Comparison of ENCODE assay signal across 2 cellular contexts in the genomic region with DNA sequence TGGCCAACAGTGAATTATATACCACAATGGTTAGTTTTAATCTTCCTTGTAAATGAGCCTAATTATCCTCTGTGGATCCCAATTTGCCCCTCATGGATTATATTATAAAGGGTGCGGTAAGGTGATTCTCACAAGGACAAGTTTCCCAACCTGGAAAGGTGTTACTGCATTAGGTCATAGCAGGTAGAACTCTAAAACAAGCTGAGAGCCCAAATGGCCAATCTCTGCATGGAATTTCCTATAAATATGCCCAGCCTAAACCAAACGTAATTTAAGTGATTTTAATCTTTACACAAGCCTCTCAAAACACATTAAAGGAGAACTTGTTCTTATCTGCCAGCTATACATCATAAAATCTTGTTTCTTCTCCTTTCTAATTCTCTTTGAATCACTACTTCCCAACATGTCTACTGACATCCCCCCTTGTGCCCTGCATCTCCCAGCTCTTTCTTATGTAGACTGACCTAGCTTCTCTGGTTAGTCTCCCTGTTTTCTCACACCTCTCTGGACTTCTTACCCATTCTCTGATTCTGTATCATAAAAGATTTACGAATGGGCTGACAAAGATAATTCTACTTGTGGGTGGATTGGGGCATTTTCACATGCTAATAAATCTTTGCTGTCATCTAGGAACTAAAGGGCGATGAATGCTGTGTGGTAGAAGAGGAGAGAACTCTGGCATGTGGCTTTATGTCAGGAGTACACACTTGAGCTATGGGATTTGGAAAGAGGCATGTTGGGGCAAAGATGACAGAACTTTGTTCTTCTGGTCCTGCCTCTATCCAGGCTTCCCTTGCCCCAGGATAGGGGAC.
A peak's percentile ranks its signal among the peaks of the same experiment; 100 is the strongest.
TF ChIP-seq lines count a peak whose summit lies in the region.

No MANE protein-coding gene starts in this region.

TF ChIP-seq in HEK293, 187 proteins besides CTCF, POLR2A, EP300 and RAD21 (continued from another document and continues in another):
- TF ChIP-seq, protein P1, sequence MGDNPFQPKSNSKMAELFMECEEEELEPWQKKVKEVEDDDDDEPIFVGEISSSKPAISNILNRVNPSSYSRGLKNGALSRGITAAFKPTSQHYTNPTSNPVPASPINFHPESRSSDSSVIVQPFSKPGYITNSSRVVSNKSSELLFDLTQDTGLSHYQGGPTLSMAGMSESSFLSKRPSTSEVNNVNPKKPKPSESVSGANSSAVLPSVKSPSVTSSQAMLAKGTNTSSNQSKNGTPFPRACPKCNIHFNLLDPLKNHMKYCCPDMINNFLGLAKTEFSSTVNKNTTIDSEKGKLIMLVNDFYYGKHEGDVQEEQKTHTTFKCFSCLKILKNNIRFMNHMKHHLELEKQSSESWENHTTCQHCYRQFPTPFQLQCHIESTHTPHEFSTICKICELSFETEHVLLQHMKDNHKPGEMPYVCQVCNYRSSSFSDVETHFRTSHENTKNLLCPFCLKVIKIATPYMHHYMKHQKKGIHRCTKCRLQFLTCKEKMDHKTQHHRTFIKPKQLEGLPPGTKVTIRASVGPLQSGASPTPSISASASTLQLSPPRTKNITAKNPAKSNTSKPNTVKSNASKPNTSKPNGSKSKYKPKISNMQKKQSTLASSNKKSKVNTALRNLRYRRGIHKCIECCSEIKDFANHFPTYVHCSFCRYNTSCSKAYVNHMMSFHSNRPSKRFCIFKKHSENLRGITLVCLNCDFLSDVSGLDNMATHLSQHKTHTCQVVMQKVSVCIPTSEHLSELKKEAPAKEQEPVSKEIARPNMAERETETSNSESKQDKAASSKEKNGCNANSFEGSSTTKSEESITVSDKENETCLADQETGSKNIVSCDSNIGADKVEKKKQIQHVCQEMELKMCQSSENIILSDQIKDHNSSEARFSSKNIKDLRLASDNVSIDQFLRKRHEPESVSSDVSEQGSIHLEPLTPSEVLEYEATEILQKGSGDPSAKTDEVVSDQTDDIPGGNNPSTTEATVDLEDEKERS (tag by site-specific recombination; IDR thresholded peaks at IDR 0.05): no peak
- TF ChIP-seq ZEB2 (tag by site-specific recombination; IDR thresholded peaks at IDR 0.05) (peak; percentile 25; the same call in 1 of the 2 replicates), IKZF3 (tag by site-specific recombination; IDR thresholded peaks at IDR 0.05) (0 out of 2 replicates have a peak, but pooled peaks have one; percentile 8), ZFHX2 (tag by site-specific recombination; conservative IDR thresholded peaks at IDR 0.05) (peak; percentile 26), FEZF1 (tag by site-specific recombination; IDR thresholded peaks at IDR 0.05) (peak; percentile 81), ZNF354C (tag by site-specific recombination; IDR thresholded peaks at IDR 0.05; ENCODE audit: borderline replicate concordance, low read depth) (no peak), TCF7L2 (IDR thresholded peaks at IDR 0.05; ENCODE audit: borderline replicate concordance, low read depth, low read length) (peak; percentile 70; the same call in 1 of the 2 replicates), TRIM28 (IDR thresholded peaks at IDR 0.05; ENCODE audit: borderline replicate concordance, low read length) (peak; percentile 46; the same call in 1 of the 2 replicates), ZNF843 (tag by site-specific recombination; IDR thresholded peaks at IDR 0.05) (peak; percentile 42; the same call in 1 of the 2 replicates), EGR2 (tag by site-specific recombination; IDR thresholded peaks at IDR 0.05; ENCODE audit: low read depth) (no peak), GFI1B (tag by site-specific recombination; IDR thresholded peaks at IDR 0.05) (0 out of 2 replicates have a peak, but pooled peaks have one; percentile 17), SETDB1 (IDR thresholded peaks at IDR 0.05; ENCODE audit: insufficient read length, low read length) (no peak), SP7 (tag by site-specific recombination; IDR thresholded peaks at IDR 0.05) (no peak)
- TF ChIP-seq, protein P2, sequence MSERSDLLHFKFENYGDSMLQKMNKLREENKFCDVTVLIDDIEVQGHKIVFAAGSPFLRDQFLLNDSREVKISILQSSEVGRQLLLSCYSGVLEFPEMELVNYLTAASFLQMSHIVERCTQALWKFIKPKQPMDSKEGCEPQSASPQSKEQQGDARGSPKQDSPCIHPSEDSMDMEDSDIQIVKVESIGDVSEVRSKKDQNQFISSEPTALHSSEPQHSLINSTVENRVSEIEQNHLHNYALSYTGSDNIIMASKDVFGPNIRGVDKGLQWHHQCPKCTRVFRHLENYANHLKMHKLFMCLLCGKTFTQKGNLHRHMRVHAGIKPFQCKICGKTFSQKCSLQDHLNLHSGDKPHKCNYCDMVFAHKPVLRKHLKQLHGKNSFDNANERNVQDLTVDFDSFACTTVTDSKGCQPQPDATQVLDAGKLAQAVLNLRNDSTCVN (tag by site-specific recombination; optimal IDR thresholded peaks at IDR 0.05): no peak
- TF ChIP-seq, protein P3, sequence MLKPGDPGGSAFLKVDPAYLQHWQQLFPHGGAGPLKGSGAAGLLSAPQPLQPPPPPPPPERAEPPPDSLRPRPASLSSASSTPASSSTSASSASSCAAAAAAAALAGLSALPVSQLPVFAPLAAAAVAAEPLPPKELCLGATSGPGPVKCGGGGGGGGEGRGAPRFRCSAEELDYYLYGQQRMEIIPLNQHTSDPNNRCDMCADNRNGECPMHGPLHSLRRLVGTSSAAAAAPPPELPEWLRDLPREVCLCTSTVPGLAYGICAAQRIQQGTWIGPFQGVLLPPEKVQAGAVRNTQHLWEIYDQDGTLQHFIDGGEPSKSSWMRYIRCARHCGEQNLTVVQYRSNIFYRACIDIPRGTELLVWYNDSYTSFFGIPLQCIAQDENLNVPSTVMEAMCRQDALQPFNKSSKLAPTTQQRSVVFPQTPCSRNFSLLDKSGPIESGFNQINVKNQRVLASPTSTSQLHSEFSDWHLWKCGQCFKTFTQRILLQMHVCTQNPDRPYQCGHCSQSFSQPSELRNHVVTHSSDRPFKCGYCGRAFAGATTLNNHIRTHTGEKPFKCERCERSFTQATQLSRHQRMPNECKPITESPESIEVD (tag by site-specific recombination; IDR thresholded peaks at IDR 0.05): peak; percentile 65
- TF ChIP-seq, protein P4, sequence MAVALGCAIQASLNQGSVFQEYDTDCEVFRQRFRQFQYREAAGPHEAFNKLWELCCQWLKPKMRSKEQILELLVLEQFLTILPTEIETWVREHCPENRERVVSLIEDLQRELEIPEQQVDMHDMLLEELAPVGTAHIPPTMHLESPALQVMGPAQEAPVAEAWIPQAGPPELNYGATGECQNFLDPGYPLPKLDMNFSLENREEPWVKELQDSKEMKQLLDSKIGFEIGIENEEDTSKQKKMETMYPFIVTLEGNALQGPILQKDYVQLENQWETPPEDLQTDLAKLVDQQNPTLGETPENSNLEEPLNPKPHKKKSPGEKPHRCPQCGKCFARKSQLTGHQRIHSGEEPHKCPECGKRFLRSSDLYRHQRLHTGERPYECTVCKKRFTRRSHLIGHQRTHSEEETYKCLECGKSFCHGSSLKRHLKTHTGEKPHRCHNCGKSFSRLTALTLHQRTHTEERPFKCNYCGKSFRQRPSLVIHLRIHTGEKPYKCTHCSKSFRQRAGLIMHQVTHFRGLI (tag by site-specific recombination; IDR thresholded peaks at IDR 0.05): no peak
- TF ChIP-seq, protein P5, sequence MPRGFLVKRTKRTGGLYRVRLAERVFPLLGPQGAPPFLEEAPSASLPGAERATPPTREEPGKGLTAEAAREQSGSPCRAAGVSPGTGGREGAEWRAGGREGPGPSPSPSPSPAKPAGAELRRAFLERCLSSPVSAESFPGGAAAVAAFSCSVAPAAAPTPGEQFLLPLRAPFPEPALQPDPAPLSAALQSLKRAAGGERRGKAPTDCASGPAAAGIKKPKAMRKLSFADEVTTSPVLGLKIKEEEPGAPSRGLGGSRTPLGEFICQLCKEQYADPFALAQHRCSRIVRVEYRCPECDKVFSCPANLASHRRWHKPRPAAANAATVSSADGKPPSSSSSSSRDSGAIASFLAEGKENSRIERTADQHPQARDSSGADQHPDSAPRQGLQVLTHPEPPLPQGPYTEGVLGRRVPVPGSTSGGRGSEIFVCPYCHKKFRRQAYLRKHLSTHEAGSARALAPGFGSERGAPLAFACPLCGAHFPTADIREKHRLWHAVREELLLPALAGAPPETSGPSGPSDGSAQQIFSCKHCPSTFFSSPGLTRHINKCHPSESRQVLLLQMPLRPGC (tag by site-specific recombination; IDR thresholded peaks at IDR 0.05): no peak

TF ChIP-seq in WTC11, 78 proteins besides CTCF, POLR2A, EP300 and RAD21 (continues in another document):
- TF ChIP-seq, protein P6, sequence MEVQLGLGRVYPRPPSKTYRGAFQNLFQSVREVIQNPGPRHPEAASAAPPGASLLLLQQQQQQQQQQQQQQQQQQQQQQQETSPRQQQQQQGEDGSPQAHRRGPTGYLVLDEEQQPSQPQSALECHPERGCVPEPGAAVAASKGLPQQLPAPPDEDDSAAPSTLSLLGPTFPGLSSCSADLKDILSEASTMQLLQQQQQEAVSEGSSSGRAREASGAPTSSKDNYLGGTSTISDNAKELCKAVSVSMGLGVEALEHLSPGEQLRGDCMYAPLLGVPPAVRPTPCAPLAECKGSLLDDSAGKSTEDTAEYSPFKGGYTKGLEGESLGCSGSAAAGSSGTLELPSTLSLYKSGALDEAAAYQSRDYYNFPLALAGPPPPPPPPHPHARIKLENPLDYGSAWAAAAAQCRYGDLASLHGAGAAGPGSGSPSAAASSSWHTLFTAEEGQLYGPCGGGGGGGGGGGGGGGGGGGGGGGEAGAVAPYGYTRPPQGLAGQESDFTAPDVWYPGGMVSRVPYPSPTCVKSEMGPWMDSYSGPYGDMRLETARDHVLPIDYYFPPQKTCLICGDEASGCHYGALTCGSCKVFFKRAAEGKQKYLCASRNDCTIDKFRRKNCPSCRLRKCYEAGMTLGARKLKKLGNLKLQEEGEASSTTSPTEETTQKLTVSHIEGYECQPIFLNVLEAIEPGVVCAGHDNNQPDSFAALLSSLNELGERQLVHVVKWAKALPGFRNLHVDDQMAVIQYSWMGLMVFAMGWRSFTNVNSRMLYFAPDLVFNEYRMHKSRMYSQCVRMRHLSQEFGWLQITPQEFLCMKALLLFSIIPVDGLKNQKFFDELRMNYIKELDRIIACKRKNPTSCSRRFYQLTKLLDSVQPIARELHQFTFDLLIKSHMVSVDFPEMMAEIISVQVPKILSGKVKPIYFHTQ (CRISPR knock-in tag; IDR thresholded peaks at IDR 0.05): no peak
- TF ChIP-seq ZNF121 (CRISPR knock-in tag; IDR thresholded peaks at IDR 0.05) (no peak), ELF4 (CRISPR knock-in tag; IDR thresholded peaks at IDR 0.05; ENCODE audit: low read depth) (no peak), NR3C1 (CRISPR knock-in tag; conservative IDR thresholded peaks at IDR 0.05; ENCODE audit: low read depth) (no peak), ZNF263 (CRISPR knock-in tag; IDR thresholded peaks at IDR 0.05; ENCODE audit: low read depth) (no peak), PRRX2 (CRISPR knock-in tag; IDR thresholded peaks at IDR 0.05) (no peak), NR1H2 (CRISPR knock-in tag; IDR thresholded peaks at IDR 0.05) (no peak), TP53 (CRISPR knock-in tag; IDR thresholded peaks at IDR 0.05) (no peak), ZNF396 (CRISPR knock-in tag; IDR thresholded peaks at IDR 0.05; ENCODE audit: borderline replicate concordance) (no peak)
- TF ChIP-seq, protein P7, sequence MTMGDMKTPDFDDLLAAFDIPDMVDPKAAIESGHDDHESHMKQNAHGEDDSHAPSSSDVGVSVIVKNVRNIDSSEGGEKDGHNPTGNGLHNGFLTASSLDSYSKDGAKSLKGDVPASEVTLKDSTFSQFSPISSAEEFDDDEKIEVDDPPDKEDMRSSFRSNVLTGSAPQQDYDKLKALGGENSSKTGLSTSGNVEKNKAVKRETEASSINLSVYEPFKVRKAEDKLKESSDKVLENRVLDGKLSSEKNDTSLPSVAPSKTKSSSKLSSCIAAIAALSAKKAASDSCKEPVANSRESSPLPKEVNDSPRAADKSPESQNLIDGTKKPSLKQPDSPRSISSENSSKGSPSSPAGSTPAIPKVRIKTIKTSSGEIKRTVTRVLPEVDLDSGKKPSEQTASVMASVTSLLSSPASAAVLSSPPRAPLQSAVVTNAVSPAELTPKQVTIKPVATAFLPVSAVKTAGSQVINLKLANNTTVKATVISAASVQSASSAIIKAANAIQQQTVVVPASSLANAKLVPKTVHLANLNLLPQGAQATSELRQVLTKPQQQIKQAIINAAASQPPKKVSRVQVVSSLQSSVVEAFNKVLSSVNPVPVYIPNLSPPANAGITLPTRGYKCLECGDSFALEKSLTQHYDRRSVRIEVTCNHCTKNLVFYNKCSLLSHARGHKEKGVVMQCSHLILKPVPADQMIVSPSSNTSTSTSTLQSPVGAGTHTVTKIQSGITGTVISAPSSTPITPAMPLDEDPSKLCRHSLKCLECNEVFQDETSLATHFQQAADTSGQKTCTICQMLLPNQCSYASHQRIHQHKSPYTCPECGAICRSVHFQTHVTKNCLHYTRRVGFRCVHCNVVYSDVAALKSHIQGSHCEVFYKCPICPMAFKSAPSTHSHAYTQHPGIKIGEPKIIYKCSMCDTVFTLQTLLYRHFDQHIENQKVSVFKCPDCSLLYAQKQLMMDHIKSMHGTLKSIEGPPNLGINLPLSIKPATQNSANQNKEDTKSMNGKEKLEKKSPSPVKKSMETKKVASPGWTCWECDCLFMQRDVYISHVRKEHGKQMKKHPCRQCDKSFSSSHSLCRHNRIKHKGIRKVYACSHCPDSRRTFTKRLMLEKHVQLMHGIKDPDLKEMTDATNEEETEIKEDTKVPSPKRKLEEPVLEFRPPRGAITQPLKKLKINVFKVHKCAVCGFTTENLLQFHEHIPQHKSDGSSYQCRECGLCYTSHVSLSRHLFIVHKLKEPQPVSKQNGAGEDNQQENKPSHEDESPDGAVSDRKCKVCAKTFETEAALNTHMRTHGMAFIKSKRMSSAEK (CRISPR knock-in tag; IDR thresholded peaks at IDR 0.05; ENCODE audit: borderline replicate concordance): no peak
- TF ChIP-seq, protein P8, sequence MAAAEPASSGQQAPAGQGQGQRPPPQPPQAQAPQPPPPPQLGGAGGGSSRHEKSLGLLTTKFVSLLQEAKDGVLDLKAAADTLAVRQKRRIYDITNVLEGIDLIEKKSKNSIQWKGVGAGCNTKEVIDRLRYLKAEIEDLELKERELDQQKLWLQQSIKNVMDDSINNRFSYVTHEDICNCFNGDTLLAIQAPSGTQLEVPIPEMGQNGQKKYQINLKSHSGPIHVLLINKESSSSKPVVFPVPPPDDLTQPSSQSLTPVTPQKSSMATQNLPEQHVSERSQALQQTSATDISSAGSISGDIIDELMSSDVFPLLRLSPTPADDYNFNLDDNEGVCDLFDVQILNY (CRISPR knock-in tag; IDR thresholded peaks at IDR 0.05): no peak
- TF ChIP-seq, protein P9, sequence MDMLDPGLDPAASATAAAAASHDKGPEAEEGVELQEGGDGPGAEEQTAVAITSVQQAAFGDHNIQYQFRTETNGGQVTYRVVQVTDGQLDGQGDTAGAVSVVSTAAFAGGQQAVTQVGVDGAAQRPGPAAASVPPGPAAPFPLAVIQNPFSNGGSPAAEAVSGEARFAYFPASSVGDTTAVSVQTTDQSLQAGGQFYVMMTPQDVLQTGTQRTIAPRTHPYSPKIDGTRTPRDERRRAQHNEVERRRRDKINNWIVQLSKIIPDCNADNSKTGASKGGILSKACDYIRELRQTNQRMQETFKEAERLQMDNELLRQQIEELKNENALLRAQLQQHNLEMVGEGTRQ (CRISPR knock-in tag; IDR thresholded peaks at IDR 0.05): no peak
- TF ChIP-seq, protein P10, sequence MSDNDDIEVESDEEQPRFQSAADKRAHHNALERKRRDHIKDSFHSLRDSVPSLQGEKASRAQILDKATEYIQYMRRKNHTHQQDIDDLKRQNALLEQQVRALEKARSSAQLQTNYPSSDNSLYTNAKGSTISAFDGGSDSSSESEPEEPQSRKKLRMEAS (CRISPR knock-in tag; IDR thresholded peaks at IDR 0.05): no peak
- TF ChIP-seq, protein P11, sequence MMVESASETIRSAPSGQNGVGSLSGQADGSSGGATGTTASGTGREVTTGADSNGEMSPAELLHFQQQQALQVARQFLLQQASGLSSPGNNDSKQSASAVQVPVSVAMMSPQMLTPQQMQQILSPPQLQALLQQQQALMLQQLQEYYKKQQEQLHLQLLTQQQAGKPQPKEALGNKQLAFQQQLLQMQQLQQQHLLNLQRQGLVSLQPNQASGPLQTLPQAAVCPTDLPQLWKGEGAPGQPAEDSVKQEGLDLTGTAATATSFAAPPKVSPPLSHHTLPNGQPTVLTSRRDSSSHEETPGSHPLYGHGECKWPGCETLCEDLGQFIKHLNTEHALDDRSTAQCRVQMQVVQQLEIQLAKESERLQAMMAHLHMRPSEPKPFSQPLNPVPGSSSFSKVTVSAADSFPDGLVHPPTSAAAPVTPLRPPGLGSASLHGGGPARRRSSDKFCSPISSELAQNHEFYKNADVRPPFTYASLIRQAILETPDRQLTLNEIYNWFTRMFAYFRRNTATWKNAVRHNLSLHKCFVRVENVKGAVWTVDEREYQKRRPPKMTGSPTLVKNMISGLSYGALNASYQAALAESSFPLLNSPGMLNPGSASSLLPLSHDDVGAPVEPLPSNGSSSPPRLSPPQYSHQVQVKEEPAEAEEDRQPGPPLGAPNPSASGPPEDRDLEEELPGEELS (CRISPR knock-in tag; IDR thresholded peaks at IDR 0.05): no peak
